Comparison of ENCODE assay signal across 8 cellular contexts in genomic region chr11:57345555-57346151, GRCh38. TPM values are rescaled to one million over a fixed set of nuclear protein-coding genes. Genes with fewer than 3 reads are reported as not detected.
DNase-seq lines count a peak whose midpoint lies in the region; ATAC-seq and TF ChIP-seq lines count a peak whose summit lies in the region.

No MANE protein-coding gene starts in this region.

- WGBS in psoas muscle, 3 donors, result 18 to 26% (median 21%) methylated on average over 10 to 11 of the region's 11 CpGs

- H3K36me3 Mint-ChIP-seq in activated naive CD4-positive, alpha-beta T cell treated with anti-CD3 and anti-CD28 coated beads, Interleukin-2, amount 50 U/mL, for 24 hours, result no peaks in the 10 kb centered on the region

- H3K27me3 Mint-ChIP-seq in activated naive CD4-positive, alpha-beta T cell treated with anti-CD3 and anti-CD28 coated beads, Interleukin-2, amount 50 U/mL, for 24 hours, result no peaks in the 10 kb centered on the region

- no peaks in the 10 kb centered on the region for H3K36me3 ChIP-seq in MG63
- H3K36me3 ChIP-seq in cardiac muscle cell, result no peaks in the 10 kb centered on the region
- no peaks in the 10 kb centered on the region for H3K36me3 ChIP-seq in psoas muscle (ENCODE audit: insufficient read depth in 1 of 2, low read depth in 1 of 2)

- intact Hi-C loops in psoas muscle (cut with DNase I), result loop anchor here (1.0 to 10.0 kb wide), 9 partner anchors 82 to 501 kb away; partner anchors contain the start of genes RTN4RL2 (in 1 of the 2), SLC43A3 (in 1 of the 2) and YPEL4 (in 1 of the 2)

- H3K9me3 ChIP-seq in MG63 (no peaks in the 10 kb centered on the region), cardiac muscle cell (ENCODE audit: low read depth) (no peaks in the 10 kb centered on the region), psoas muscle (no peaks in the 10 kb centered on the region)

- H3K4me3 ChIP-seq in MG63 (no peak overlapping the region), cardiac muscle cell (no peak overlapping the region), psoas muscle (no peak overlapping the region)

- H3K9me3 Mint-ChIP-seq in activated naive CD4-positive, alpha-beta T cell treated with anti-CD3 and anti-CD28 coated beads, Interleukin-2, amount 50 U/mL, for 24 hours, result no peaks in the 10 kb centered on the region

- ATAC-seq in GM21825 (IDR thresholded peaks at IDR 0.05; ENCODE audit: unreplicated experiment) (peak; percentile 77), SK-N-SH treated with all-trans-retinoic acid at 6 μM for 48 hours (peak; percentile 88), psoas muscle (peak; percentile 83 to 91 (median 84)), HG02970 (IDR thresholded peaks at IDR 0.05; ENCODE audit: low FRiP score, unreplicated experiment) (no peak)

- peaks cover 8% of the 10 kb centered on the region for H3K4me1 Mint-ChIP-seq in activated naive CD4-positive, alpha-beta T cell treated with anti-CD3 and anti-CD28 coated beads, Interleukin-2, amount 50 U/mL, for 24 hours

- H3K27me3 ChIP-seq in MG63, result no peaks in the 10 kb centered on the region
- H3K27me3 ChIP-seq in cardiac muscle cell, result no peaks in the 10 kb centered on the region
- H3K27me3 ChIP-seq in psoas muscle (ENCODE audit: insufficient read depth in 3 of 3, low read length in 2 of 3), result no peaks in the 10 kb centered on the region

- H3K27ac Mint-ChIP-seq in activated naive CD4-positive, alpha-beta T cell treated with anti-CD3 and anti-CD28 coated beads, Interleukin-2, amount 50 U/mL, for 24 hours, result peak overlapping the region; percentile 72

- DNase-seq in DMS79 (lab: John Stamatoyannopoulos, UW), result peak; percentile 53
- peak; percentile 46 for DNase-seq in MG63
- peak; percentile 76 to 79 for DNase-seq in cardiac muscle cell (ENCODE audit: low read depth in 1 of 2, low spot score in 1 of 2)
- DNase-seq in psoas muscle, result peak; percentile 61 to 74

- TF ChIP-seq CTCF in cardiac muscle cell (IDR thresholded peaks at IDR 0.05; ENCODE audit: low read depth, low read length) (peak; percentile 58), psoas muscle (IDR thresholded peaks at IDR 0.05) (peak; percentile 82)

- H3K4me1 ChIP-seq in cardiac muscle cell (ENCODE audit: low read depth) (peaks cover 22% of the 10 kb centered on the region), psoas muscle (no peaks in the 10 kb centered on the region)

- H3K27ac ChIP-seq in cardiac muscle cell (no peak overlapping the region), psoas muscle (no peak overlapping the region)

- H3K4me3 Mint-ChIP-seq in activated naive CD4-positive, alpha-beta T cell treated with anti-CD3 and anti-CD28 coated beads, Interleukin-2, amount 50 U/mL, for 24 hours, result no peak overlapping the region

TF ChIP-seq in SK-N-SH treated with all-trans-retinoic acid at 6 μM for 48 hours, 23 proteins besides CTCF, POLR2A, EP300 and RAD21:
- TF ChIP-seq OSR1 (CRISPR knock-in tag; IDR thresholded peaks at IDR 0.05) (no peak), SNAI2 (CRISPR knock-in tag; IDR thresholded peaks at IDR 0.05) (no peak), ZC3H10 (CRISPR knock-in tag; IDR thresholded peaks at IDR 0.05) (no peak), TOX (CRISPR knock-in tag; IDR thresholded peaks at IDR 0.05; ENCODE audit: borderline replicate concordance) (no peak), TCF4 (CRISPR knock-in tag; IDR thresholded peaks at IDR 0.05; ENCODE audit: borderline replicate concordance) (no peak), RARB (CRISPR knock-in tag; IDR thresholded peaks at IDR 0.05) (no peak), CSDC2 (CRISPR knock-in tag; IDR thresholded peaks at IDR 0.05) (no peak), CREB5 (CRISPR knock-in tag; IDR thresholded peaks at IDR 0.05; ENCODE audit: low read depth) (no peak), ZNF565 (CRISPR knock-in tag; conservative IDR thresholded peaks at IDR 0.05; ENCODE audit: low read depth) (no peak), ESRRG (CRISPR knock-in tag; IDR thresholded peaks at IDR 0.05) (no peak), CSRNP3 (CRISPR knock-in tag; IDR thresholded peaks at IDR 0.05) (no peak), ZFP3 (CRISPR knock-in tag; IDR thresholded peaks at IDR 0.05) (no peak), GLIS3 (CRISPR knock-in tag; IDR thresholded peaks at IDR 0.05) (no peak)
- TF ChIP-seq, protein P1, sequence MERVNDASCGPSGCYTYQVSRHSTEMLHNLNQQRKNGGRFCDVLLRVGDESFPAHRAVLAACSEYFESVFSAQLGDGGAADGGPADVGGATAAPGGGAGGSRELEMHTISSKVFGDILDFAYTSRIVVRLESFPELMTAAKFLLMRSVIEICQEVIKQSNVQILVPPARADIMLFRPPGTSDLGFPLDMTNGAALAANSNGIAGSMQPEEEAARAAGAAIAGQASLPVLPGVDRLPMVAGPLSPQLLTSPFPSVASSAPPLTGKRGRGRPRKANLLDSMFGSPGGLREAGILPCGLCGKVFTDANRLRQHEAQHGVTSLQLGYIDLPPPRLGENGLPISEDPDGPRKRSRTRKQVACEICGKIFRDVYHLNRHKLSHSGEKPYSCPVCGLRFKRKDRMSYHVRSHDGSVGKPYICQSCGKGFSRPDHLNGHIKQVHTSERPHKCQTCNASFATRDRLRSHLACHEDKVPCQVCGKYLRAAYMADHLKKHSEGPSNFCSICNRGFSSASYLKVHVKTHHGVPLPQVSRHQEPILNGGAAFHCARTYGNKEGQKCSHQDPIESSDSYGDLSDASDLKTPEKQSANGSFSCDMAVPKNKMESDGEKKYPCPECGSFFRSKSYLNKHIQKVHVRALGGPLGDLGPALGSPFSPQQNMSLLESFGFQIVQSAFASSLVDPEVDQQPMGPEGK (CRISPR knock-in tag; IDR thresholded peaks at IDR 0.05; ENCODE audit: borderline replicate concordance), result no peak

RNA-seq across cellular contexts. Expression of gene P2RX3, which starts 7.5 kb away (rescaled TPM):
- total RNA-seq in MG63 (2014; rRNA removed; shearing (Covaris generic); ENCODE audit: low replicate concordance), result not detected in 2 replicates
- 0.09 and 0.18 TPM in 2 replicates for total RNA-seq in cardiac muscle cell
- 0.39 and 0.62 TPM in 2 replicates for polyA plus RNA-seq in cardiac muscle cell
- under 1 TPM; 0.40 to 0.90 (median 0.43) TPM for total RNA-seq in psoas muscle
- polyA plus RNA-seq in psoas muscle, result under 1 TPM; 0.21 to 0.60 (median 0.30) TPM

RNA-seq across cellular contexts. Expression of gene SSRP1, which starts 10.0 kb away (rescaled TPM):
- total RNA-seq in MG63 (2014; rRNA removed; shearing (Covaris generic); ENCODE audit: low replicate concordance), result 126 and 171 TPM in 2 replicates
- total RNA-seq in cardiac muscle cell (112 and 180 TPM in 2 replicates), psoas muscle (10 to 100 TPM; 69.0 to 94.0 (median 82.4) TPM)
- polyA plus RNA-seq in cardiac muscle cell (87.0 and 112 TPM in 2 replicates), psoas muscle (100 to 1,000 TPM; 101 to 138 (median 125) TPM)

RNA-seq across cellular contexts. Expression of gene TNKS1BP1, which starts 20.9 kb away (rescaled TPM):
- total RNA-seq in MG63 (2014; rRNA removed; shearing (Covaris generic); ENCODE audit: low replicate concordance), result 39.4 and 86.8 TPM in 2 replicates
- total RNA-seq in cardiac muscle cell (58.9 and 69.1 TPM in 2 replicates), psoas muscle (100 to 1,000 TPM in 2 of 4 donors, 10 to 100 TPM in 2; 63.9 to 288 (median 129) TPM)
- polyA plus RNA-seq in cardiac muscle cell (62.1 and 67.1 TPM in 2 replicates), psoas muscle (100 to 1,000 TPM in 1 of 3 donors, 10 to 100 TPM in 2; 76.9 to 121 (median 79.9) TPM)

RNA-seq across cellular contexts. Expression of gene PRG3, which starts 35.3 kb away (rescaled TPM):
- not detected in 2 replicates for total RNA-seq in MG63 (2014; rRNA removed; shearing (Covaris generic); ENCODE audit: low replicate concordance)
- not detected in 2 replicates for total RNA-seq in cardiac muscle cell
- not detected in 2 replicates for polyA plus RNA-seq in cardiac muscle cell
- not detected for total RNA-seq in psoas muscle
- polyA plus RNA-seq in psoas muscle, result not detected

RNA-seq across cellular contexts. Expression of gene PRG2, which starts 44.8 kb away (rescaled TPM):
- total RNA-seq in MG63 (2014; rRNA removed; shearing (Covaris generic); ENCODE audit: low replicate concordance), result 1.0 TPM in 1 of 2 replicates, not detected in the other
- total RNA-seq in cardiac muscle cell, result not detected in 2 replicates
- not detected in 2 replicates for polyA plus RNA-seq in cardiac muscle cell
- total RNA-seq in psoas muscle, result under 1 TPM in 1 of 4 donors, not detected in 3; 0.25 TPM
- not detected for polyA plus RNA-seq in psoas muscle
